Comparison of ENCODE assay signal across 1 cellular context in the genomic region with DNA sequence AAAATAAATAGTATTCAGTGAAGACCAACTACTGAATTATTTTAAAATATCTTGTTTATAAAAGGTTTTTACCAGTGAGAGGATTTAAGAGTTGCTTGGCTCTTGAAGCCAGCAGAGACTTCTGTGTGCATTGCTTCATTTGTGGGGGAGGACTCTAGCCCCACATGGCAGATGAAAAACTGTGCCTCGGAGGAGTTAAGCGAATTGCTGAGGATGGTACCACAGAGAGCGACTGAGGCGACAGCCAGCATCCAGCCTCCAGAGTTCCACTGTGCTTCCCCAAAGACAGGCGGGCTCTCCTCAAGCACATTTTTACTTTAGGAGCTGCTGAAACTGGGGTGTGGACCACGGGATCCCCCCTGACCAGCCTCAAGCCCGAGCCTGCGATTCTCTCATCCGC.
TF ChIP-seq lines count a peak whose summit lies in the region.

No MANE protein-coding gene starts in this region.

TF ChIP-seq in HCT116, 20 proteins besides CTCF, POLR2A, EP300 and RAD21 (continued from another document):
- TF ChIP-seq YY1 (IDR thresholded peaks at IDR 0.05; ENCODE audit: extremely low read depth, insufficient replicate concordance, low read depth, low read length), result no peak
- no peak for TF ChIP-seq CBX3 (IDR thresholded peaks at IDR 0.05; ENCODE audit: low read depth)
- TF ChIP-seq MAX (IDR thresholded peaks at IDR 0.05), result no peak
- no peak for TF ChIP-seq TCF7L2 (IDR thresholded peaks at IDR 0.05; ENCODE audit: borderline replicate concordance, extremely low read depth, insufficient read depth, insufficient read length)
- TF ChIP-seq ZFX (IDR thresholded peaks at IDR 0.05), result no peak
- no peak for TF ChIP-seq JUND (IDR thresholded peaks at IDR 0.05)
